Comparison of ENCODE assay signal across 8 cellular contexts in the genomic region with DNA sequence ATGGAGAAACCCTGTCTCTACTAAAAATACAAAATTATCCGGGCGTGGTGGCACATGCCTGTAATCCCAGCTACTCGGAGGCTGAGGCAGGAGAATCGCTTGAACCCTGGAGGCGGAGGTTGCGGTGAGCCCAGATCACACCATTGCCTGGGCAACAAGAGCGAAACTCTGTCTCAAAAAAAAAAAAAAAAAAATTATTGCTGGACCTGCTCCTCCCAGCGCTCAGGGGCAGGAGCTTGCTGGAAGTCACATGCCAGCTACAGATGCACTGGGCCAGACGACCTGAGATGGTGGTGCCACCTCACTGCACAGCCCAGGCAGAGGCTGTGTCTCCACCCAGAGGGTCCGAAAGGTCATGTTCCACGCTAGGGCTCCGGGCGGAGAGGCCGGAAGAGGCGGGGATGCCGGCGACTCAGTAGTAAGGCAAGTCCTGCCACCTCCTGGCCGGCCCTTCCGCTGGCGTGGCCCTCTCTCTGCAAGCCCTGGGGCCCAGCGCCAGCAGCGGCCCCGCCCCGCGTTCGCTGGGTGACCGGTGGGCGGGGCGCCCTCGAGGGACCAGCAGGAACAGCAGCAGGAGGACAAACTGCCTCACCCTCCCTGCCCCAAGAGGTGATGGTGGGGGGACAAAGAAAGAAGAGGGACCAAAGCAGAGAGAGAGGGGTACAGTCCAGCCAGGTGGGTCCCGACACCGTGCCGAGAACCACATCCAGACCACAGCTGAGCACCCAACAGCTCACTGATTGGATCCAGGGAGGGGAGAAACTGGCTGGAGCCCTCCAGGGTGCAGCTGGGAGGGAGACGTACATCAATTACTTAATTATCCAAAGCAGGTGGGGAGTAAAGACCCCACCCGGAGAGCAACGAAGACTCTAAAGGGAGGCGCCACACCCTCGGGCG. TPM values are rescaled to one million over a fixed set of nuclear protein-coding genes. Genes with fewer than 3 reads are reported as not detected.
DNase-seq lines count a peak whose midpoint lies in the region; ATAC-seq, FAIRE-seq and TF ChIP-seq lines count a peak whose summit lies in the region.

No MANE protein-coding gene starts in this region.

- no peaks in the 10 kb centered on the region for H3K27me3 ChIP-seq in bronchial epithelial cell (ENCODE audit: control insufficient read depth, insufficient read depth, low read length)

- peaks cover 23% of the 10 kb centered on the region for H3K36me3 Mint-ChIP-seq in activated CD8-positive, alpha-beta memory T cell treated with anti-CD3 and anti-CD28 coated beads, Interleukin-2, amount 10 ng/mL, durations not matched to agents 7 days and 5 days

- H3K4me3 ChIP-seq in bronchial epithelial cell (ENCODE audit: low read depth, low read length), result peak overlapping the region; percentile 7
- peak overlapping the region; percentile 40; the same call in 1 of the 2 replicates for H3K4me3 ChIP-seq in iPS-18c (ENCODE audit: insufficient read depth, low read depth, low read length)

- peaks cover 11% of the 10 kb centered on the region for H3K36me3 ChIP-seq in bronchial epithelial cell (ENCODE audit: control insufficient read depth, insufficient read depth, low read length)

- no peaks in the 10 kb centered on the region for H3K9me3 ChIP-seq in iPS-18c (ENCODE audit: control insufficient read depth, insufficient read depth, low read length)

- no peak for ATAC-seq in activated CD8-positive, alpha-beta memory T cell treated with anti-CD3 and anti-CD28 coated beads, Interleukin-2, amount 10 ng/mL, durations not matched to agents 7 days and 5 days
- ATAC-seq in HG03095 (IDR thresholded peaks at IDR 0.05; ENCODE audit: unreplicated experiment) (no peak), GM18520 (IDR thresholded peaks at IDR 0.05; ENCODE audit: unreplicated experiment) (no peak)

- peak overlapping the region; percentile 34 for H3K27ac Mint-ChIP-seq in activated CD8-positive, alpha-beta memory T cell treated with anti-CD3 and anti-CD28 coated beads, Interleukin-2, amount 10 ng/mL, durations not matched to agents 7 days and 5 days

- H3K27me3 Mint-ChIP-seq in activated CD8-positive, alpha-beta memory T cell treated with anti-CD3 and anti-CD28 coated beads, Interleukin-2, amount 10 ng/mL, durations not matched to agents 7 days and 5 days, result no peaks in the 10 kb centered on the region

- peak; percentile 27 for TF ChIP-seq CTCF in bronchial epithelial cell (IDR thresholded peaks at IDR 0.05; ENCODE audit: insufficient read depth, low read length, severe bottlenecking)

- no peak overlapping the region for H3K4me3 Mint-ChIP-seq in activated CD8-positive, alpha-beta memory T cell treated with anti-CD3 and anti-CD28 coated beads, Interleukin-2, amount 10 ng/mL, durations not matched to agents 7 days and 5 days

- CTCF ChIA-PET in activated CD8-positive, alpha-beta memory T cell treated with anti-CD3 and anti-CD28 coated beads, Interleukin-2, amount 10 ng/mL, durations not matched to agents 7 days and 5 days (lab: Charles Lee), result interaction anchor here (1.6 to 45.4 kb wide), 5 partner anchors 0 to 93 kb away, joined by 3 to 1678 read pairs (median 130); partner anchors contain the start of genes PSMD9, RHOF and SETD1B

- no peak for DNase-seq in activated CD8-positive, alpha-beta memory T cell treated with anti-CD3 and anti-CD28 coated beads, Interleukin-2, amount 10 ng/mL, durations not matched to agents 7 days and 5 days
- DNase-seq in activated CD8-positive, alpha-beta memory T cell treated with anti-CD3 and anti-CD28 coated beads, Interleukin-2, amount 50 U/mL, for 4 hours, result no peak
- DNase-seq in NCI-H82 treated with DMSO at 0.1 percent for 48 hours (lab: John Stamatoyannopoulos, UW; ENCODE audit: unreplicated experiment) (peak; percentile 66), bronchial epithelial cell (ENCODE audit: low read depth) (no peak), retina (peak; percentile 84)

- peaks cover 33% of the 10 kb centered on the region for H3K4me1 Mint-ChIP-seq in activated CD8-positive, alpha-beta memory T cell treated with anti-CD3 and anti-CD28 coated beads, Interleukin-2, amount 10 ng/mL, durations not matched to agents 7 days and 5 days

- no peaks in the 10 kb centered on the region for H3K9me3 Mint-ChIP-seq in activated CD8-positive, alpha-beta memory T cell treated with anti-CD3 and anti-CD28 coated beads, Interleukin-2, amount 10 ng/mL, durations not matched to agents 7 days and 5 days (ENCODE audit: low read depth)

- FAIRE-seq in bronchial epithelial cell (lab: Jason Lieb, UNC), result no peak

RNA-seq across cellular contexts. Expression of gene RHOF, which starts 3.6 kb away (rescaled TPM):
- 100 to 1,000 TPM; 114 to 137 TPM for total RNA-seq in activated CD8-positive, alpha-beta memory T cell treated with anti-CD3 and anti-CD28 coated beads, Interleukin-2, amount 10 ng/mL, durations not matched to agents 7 days and 5 days
- 15.5 and 27.7 TPM in 2 replicates for total RNA-seq in bronchial epithelial cell

RNA-seq across cellular contexts. Expression of gene SETD1B, which starts 6.7 kb away (rescaled TPM):
- total RNA-seq in activated CD8-positive, alpha-beta memory T cell treated with anti-CD3 and anti-CD28 coated beads, Interleukin-2, amount 10 ng/mL, durations not matched to agents 7 days and 5 days, result 10 to 100 TPM; 33.7 to 35.9 TPM
- 1.8 and 2.2 TPM in 2 replicates for total RNA-seq in bronchial epithelial cell

Comparison
In these comparisons a context has a peak if more than half of its experiments do, and no peak if none do; other contexts are left out.
1. DNase-seq: peak in NCI-H82 treated with DMSO at 0.1 percent for 48 hours (single experiment) and retina (single experiment); none in activated CD8-positive, alpha-beta memory T cell treated with anti-CD3 and anti-CD28 coated beads, Interleukin-2, amount 10 ng/mL, durations not matched to agents 7 days and 5 days (single experiment), activated CD8-positive, alpha-beta memory T cell treated with anti-CD3 and anti-CD28 coated beads, Interleukin-2, amount 50 U/mL, for 4 hours (single experiment) and bronchial epithelial cell (single experiment).
2. RNA of gene SETD1B, which starts 6.7 kb away (total RNA-seq): 33.7 to 35.9 TPM in activated CD8-positive, alpha-beta memory T cell treated with anti-CD3 and anti-CD28 coated beads, Interleukin-2, amount 10 ng/mL, durations not matched to agents 7 days and 5 days; 1.8 to 2.2 TPM in bronchial epithelial cell; every median in the first group is over 10 times any median in the second.